ENCODE assay signal across 30 cellular contexts in genomic region chr9:101778332-101778731, GRCh38. TPM values are rescaled to one million over a fixed set of nuclear protein-coding genes. Genes with fewer than 3 reads are reported as not detected.
"Had no signal": no experiment of that assay in that cellular context is flagged by ENCODE, and none has a peak within 500 bp of the region (broad histone marks: within the 10 kb centered on the region; RNA-seq: fewer than 3 reads in every experiment).

No MANE protein-coding gene starts in this region.

- H3K4me1 ChIP-seq: breast epithelium, SJCRH30 had no signal

- H3K27me3 ChIP-seq: breast epithelium, SJCRH30 had no signal

- H3K27ac ChIP-seq: breast epithelium, coronary artery, KMS-11, RWPE1, SJCRH30 had no signal

- H3K4me2 ChIP-seq: KMS-11, SK-N-SH had no signal

- H3K36me3 ChIP-seq: breast epithelium, MG63, SJCRH30 had no signal

- ATAC-seq: activated CD8-positive, alpha-beta memory T cell treated with anti-CD3 and anti-CD28 coated beads, Interleukin-2, amount 10 ng/mL, durations not matched to agents 7 days and 5 days; Panc1 had no signal

- H3K4me3 ChIP-seq: breast epithelium, coronary artery, MG63, SJCRH30 had no signal

- H3K9me3 ChIP-seq: breast epithelium, MG63, SJCRH30, SK-N-SH had no signal

- DNase-seq: activated B cell treated with CpG ODN at 0.5 μM for 24 hours; activated CD4-positive, alpha-beta T cell treated with anti-CD3 and anti-CD28 coated beads for 1 hour; activated CD4-positive, alpha-beta T cell treated with anti-CD3 and anti-CD28 coated beads, Interleukin-2, amount 10 ng/mL, durations not matched to agents 24 days and 14 days; activated CD4-positive, alpha-beta T cell treated with anti-CD3 and anti-CD28 coated beads, Interleukin-2, amount 50 U/mL, for 48 hours; activated CD8-positive, alpha-beta memory T cell treated with anti-CD3 and anti-CD28 coated beads, Interleukin-2, amount 10 ng/mL, durations not matched to agents 7 days and 5 days; activated effector memory CD4-positive, alpha-beta T cell treated with Interleukin-2 at 50 U/mL for 16 hours; activated naive CD4-positive, alpha-beta T cell; activated T-cell treated with anti-CD3 and anti-CD28 coated beads, Interleukin-2, amount 50 U/mL, for 24 hours; aorta; central memory CD4-positive, alpha-beta T cell; MG63; NCI-H1092 treated with DMSO at 0.1 percent for 48 hours; NCI-H1417 treated with DMSO at 0.1 percent for 48 hours; NCI-H1694 treated with DMSO at 0.1 percent for 48 hours; NCI-H2029 treated with DMSO at 0.1 percent for 48 hours; NCI-H510A treated with DMSO at 0.1 percent for 48 hours; NCI-H69; NK-92 treated with Interleukin-12 subunit alpha and Interleukin-12 subunit beta, amount 100 ng/mL, for 24 hours; Right ventricle myocardium superior; SJCRH30; SK-N-SH; T-helper 1 cell had no signal

- H3K9ac ChIP-seq: KMS-11, SK-N-SH had no signal

RNA-seq across cellular contexts. Expression of gene GRIN3A, which starts 39.9 kb away (rescaled TPM):
- total RNA-seq: activated B cell treated with CpG ODN at 0.5 μM for 24 hours; activated CD4-positive, alpha-beta T cell treated with anti-CD3 and anti-CD28 coated beads, Interleukin-2, amount 10 ng/mL, durations not matched to agents 24 days and 14 days; activated CD8-positive, alpha-beta memory T cell treated with anti-CD3 and anti-CD28 coated beads, Interleukin-2, amount 10 ng/mL, durations not matched to agents 7 days and 5 days; activated T-helper 1 cell treated with anti-CD3 and anti-CD28 coated beads, Interleukin-12 subunit alpha, Interleukin-12 subunit beta, Interleukin-2, Interleukin-4 antibody, amounts not matched to agents 30 ng/mL and 10 ng/mL and 1 ng/mL, durations not matched to agents 14 hours and 24 hours and 36 hours; chondrocyte; SJCRH30; T-helper 2 cell treated with Interferon-gamma antibody and Interleukin-4, amounts not matched to agents 100 ng/mL and 5 ng/mL, for 36 hours had no signal
- polyA plus RNA-seq: aorta, SK-N-SH had no signal
